Comparison of ENCODE assay signal across 9 cellular contexts in genomic region chr14:90970167-90970600, GRCh38.
A peak's percentile ranks its signal among the peaks of the same experiment; 100 is the strongest.
DNase-seq lines count a peak whose midpoint lies in the region; ATAC-seq, FAIRE-seq and TF ChIP-seq lines count a peak whose summit lies in the region.
"Had no signal": no experiment of that assay in that cellular context is flagged by ENCODE, and none has a peak within 500 bp of the region (broad histone marks: within the 10 kb centered on the region; RNA-seq: fewer than 3 reads in every experiment).

No MANE protein-coding gene starts in this region.

- peak; percentile 74 for TF ChIP-seq EP300 in K562 (IDR thresholded peaks at IDR 0.05; ENCODE audit: low read length)

- DNase-seq in activated T-cell treated with anti-CD3 and anti-CD28 coated beads, Interleukin-2, amount 50 U/mL, for 24 hours: no peak
- no peak for DNase-seq in activated T-cell treated with anti-CD3 and anti-CD28 coated beads, Interleukin-2, amount 50 U/mL, for 1 hour
- DNase-seq in NCI-H226 (peak; percentile 72), K562 (ENCODE audit: extremely low read depth in 1 of 4, low spot score in 3 of 4) (peak in 1 of 4 experiments; percentile 7), smooth muscle cell (lab: John Stamatoyannopoulos, UW; ENCODE audit: unreplicated experiment) (no peak), left ventricle myocardium superior (no peak)
- DNase-seq in activated effector memory CD4-positive, alpha-beta T cell treated with anti-CD3 and anti-CD28 coated beads, Interleukin-2, amount 50 U/mL, for 16 hours: no peak

- peak overlapping the region; percentile 96 for H3K27ac Mint-ChIP-seq in activated T-cell treated with anti-CD3 and anti-CD28 coated beads, Interleukin-2, amount 50 U/mL, for 24 hours

- H3K79me2 ChIP-seq in K562 (ENCODE audit: control insufficient read depth, insufficient read depth, low read length): no peaks in the 10 kb centered on the region
- H3K79me2 ChIP-seq in smooth muscle cell (ENCODE audit: low read depth): no peaks in the 10 kb centered on the region

- no peaks in the 10 kb centered on the region for H3K27me3 Mint-ChIP-seq in activated T-cell treated with anti-CD3 and anti-CD28 coated beads, Interleukin-2, amount 50 U/mL, for 24 hours

- intact Hi-C loops in K562 (cut with micrococcal nuclease) (no loop called here), left ventricle myocardium superior (cut with micrococcal nuclease) (no loop called here)

- peak overlapping the region; percentile 54 for H3K4me3 Mint-ChIP-seq in activated T-cell treated with anti-CD3 and anti-CD28 coated beads, Interleukin-2, amount 50 U/mL, for 24 hours

- POLR2A ChIA-PET in K562 (lab: Yijun Ruan, JAX): interaction anchor here (0.6 kb wide), 1 partner anchor 98 kb away, joined by 4 read pairs; no protein-coding TSS in a partner anchor

- CTCF ChIA-PET in K562 (lab: Yijun Ruan, JAX; ENCODE audit: low intra/inter-chr PET ratio): no interaction called here

- WGBS in K562 (ENCODE audit: insufficient coverage, low coverage, missing lambda C conversion rate): 0% methylated on average over 1 of the region's 1 CpG
- WGBS in smooth muscle cell (ENCODE audit: low lambda C conversion rate): 13% methylated on average over 1 of the region's 1 CpG

- peaks cover 61% of the 10 kb centered on the region for H3K4me1 Mint-ChIP-seq in activated T-cell treated with anti-CD3 and anti-CD28 coated beads, Interleukin-2, amount 50 U/mL, for 24 hours (ENCODE audit: low read depth)

- in situ Hi-C loops in K562 (cut with MboI): no loop called here

- H3K27me3 ChIP-seq in K562 (ENCODE audit: control insufficient read depth in 2 of 2, insufficient read depth in 2 of 2, low read length in 2 of 2) (no peaks in the 10 kb centered on the region), smooth muscle cell (ENCODE audit: low read depth) (no peaks in the 10 kb centered on the region)

- no peaks in the 10 kb centered on the region for H3F3A ChIP-seq in smooth muscle cell (ENCODE audit: low read depth)

- no peak overlapping the region for H3K27ac ChIP-seq in K562 (ENCODE audit: extremely low read depth, low read depth, low read length)
- H3K27ac ChIP-seq in smooth muscle cell (ENCODE audit: low read depth): peak overlapping the region; percentile 22
- H3K27ac ChIP-seq: prostate gland had no signal

- no TSS peak for BruUV-seq in K562 (replicated peaks; lab: Mats Ljungman, UMichigan)

- no peak for TF ChIP-seq CTCF in K562 (IDR thresholded peaks at IDR 0.05 in 2 of 3, conservative IDR thresholded peaks at IDR 0.05 in 1 of 3; ENCODE audit: insufficient read depth in 2 of 3, low read depth in 1 of 3, low read length in 3 of 3)
- no peak for TF ChIP-seq CTCF in smooth muscle cell (IDR thresholded peaks at IDR 0.05; ENCODE audit: borderline replicate concordance, insufficient read depth, poor library complexity, severe bottlenecking)

- ATAC-seq in K562: peak; percentile 53; the same call in 2 of the 3 replicates
- ATAC-seq in left ventricle myocardium superior: no peak
- ATAC-seq in GM18873 (IDR thresholded peaks at IDR 0.05; ENCODE audit: low FRiP score, unreplicated experiment): no peak

- TF ChIP-seq POLR2A in K562 (conservative IDR thresholded peaks at IDR 0.05): no peak

- H3K9ac ChIP-seq in K562 (ENCODE audit: insufficient read depth in 1 of 2, low read depth in 2 of 2, low read length in 2 of 2) (no peak overlapping the region), smooth muscle cell (ENCODE audit: low read depth) (no peak overlapping the region)

- H4K20me1 ChIP-seq in K562 (replicated peaks; ENCODE audit: control insufficient read depth, insufficient read depth, low read length): no peaks in the 10 kb centered on the region
- no peaks in the 10 kb centered on the region for H4K20me1 ChIP-seq in smooth muscle cell (ENCODE audit: low read depth)

- H3K4me2 ChIP-seq in K562 (ENCODE audit: insufficient read depth, low read length) (no peak overlapping the region), smooth muscle cell (peak overlapping the region; percentile 49)

- H3K9me3 ChIP-seq in K562 (replicated peaks; ENCODE audit: control insufficient read depth, insufficient read depth, low read depth, low read length) (no peaks in the 10 kb centered on the region; the same call in 1 of the 2 replicates), smooth muscle cell (replicated peaks; ENCODE audit: low read depth) (no peaks in the 10 kb centered on the region)
- H3K9me3 ChIP-seq: prostate gland had no signal

- H2AFZ ChIP-seq in K562 (ENCODE audit: low read depth, low read length) (no peak overlapping the region), smooth muscle cell (ENCODE audit: low read depth) (no peak overlapping the region)

- H3K36me3 Mint-ChIP-seq in activated T-cell treated with anti-CD3 and anti-CD28 coated beads, Interleukin-2, amount 50 U/mL, for 24 hours (ENCODE audit: low read depth): peaks cover 53% of the 10 kb centered on the region

- H3K9me1 ChIP-seq in K562 (ENCODE audit: control insufficient read depth, insufficient read depth, low read length): no peaks in the 10 kb centered on the region

- TF ChIP-seq RAD21 in K562 (CRISPR knock-in tag; conservative IDR thresholded peaks at IDR 0.05 in 1 of 2, IDR thresholded peaks at IDR 0.05 in 1 of 2): no peak

- H3K36me3 ChIP-seq in K562 (ENCODE audit: control insufficient read depth, insufficient read depth, low read length) (no peaks in the 10 kb centered on the region), smooth muscle cell (ENCODE audit: low read depth) (no peaks in the 10 kb centered on the region)
- H3K36me3 ChIP-seq: prostate gland had no signal

- peaks cover 0 to 12% of the 10 kb centered on the region in 2 experiments; a peak in 3 of 5 replicates for H3K4me1 ChIP-seq in K562 (replicated peaks in 1 of 2; ENCODE audit: control insufficient read depth in 2 of 2, insufficient read depth in 2 of 2, low read length in 2 of 2)
- no peaks in the 10 kb centered on the region for H3K4me1 ChIP-seq in smooth muscle cell (ENCODE audit: low read depth)
- H3K4me1 ChIP-seq: prostate gland had no signal

- H3K4me3 ChIP-seq in K562 (no peak overlapping the region), smooth muscle cell (no peak overlapping the region)
- H3K4me3 ChIP-seq: prostate gland had no signal

- H3K9me3 Mint-ChIP-seq in activated T-cell treated with anti-CD3 and anti-CD28 coated beads, Interleukin-2, amount 50 U/mL, for 24 hours: peaks cover 2% of the 10 kb centered on the region

- FAIRE-seq in K562 (lab: Jason Lieb, UNC): no peak

TF ChIP-seq in K562, 482 proteins besides CTCF, POLR2A, EP300 and RAD21 (continues in another document):
- TF ChIP-seq DACH1 (IDR thresholded peaks at IDR 0.05; ENCODE audit: partially characterized antibody): no peak
- peak; percentile 70 for TF ChIP-seq JUN (IDR thresholded peaks at IDR 0.05; ENCODE audit: borderline replicate concordance, low read depth, low read length)
- TF ChIP-seq JUN (CRISPR knock-in tag; IDR thresholded peaks at IDR 0.05; ENCODE audit: borderline replicate concordance): no peak
- TF ChIP-seq MECOM (CRISPR knock-in tag; IDR thresholded peaks at IDR 0.05): peak; percentile 66; the same call in 1 of the 2 replicates
- peak; percentile 74 for TF ChIP-seq DDX20 (tag; IDR thresholded peaks at IDR 0.05; ENCODE audit: low read depth)
- TF ChIP-seq ELK3 (CRISPR knock-in tag; IDR thresholded peaks at IDR 0.05): no peak
- TF ChIP-seq SNIP1 (IDR thresholded peaks at IDR 0.05; ENCODE audit: low read depth): no peak
- no peak for TF ChIP-seq CUX1 (CRISPR knock-in tag; IDR thresholded peaks at IDR 0.05)
